ENCODE assay signal across 20 cellular contexts in the genomic region with DNA sequence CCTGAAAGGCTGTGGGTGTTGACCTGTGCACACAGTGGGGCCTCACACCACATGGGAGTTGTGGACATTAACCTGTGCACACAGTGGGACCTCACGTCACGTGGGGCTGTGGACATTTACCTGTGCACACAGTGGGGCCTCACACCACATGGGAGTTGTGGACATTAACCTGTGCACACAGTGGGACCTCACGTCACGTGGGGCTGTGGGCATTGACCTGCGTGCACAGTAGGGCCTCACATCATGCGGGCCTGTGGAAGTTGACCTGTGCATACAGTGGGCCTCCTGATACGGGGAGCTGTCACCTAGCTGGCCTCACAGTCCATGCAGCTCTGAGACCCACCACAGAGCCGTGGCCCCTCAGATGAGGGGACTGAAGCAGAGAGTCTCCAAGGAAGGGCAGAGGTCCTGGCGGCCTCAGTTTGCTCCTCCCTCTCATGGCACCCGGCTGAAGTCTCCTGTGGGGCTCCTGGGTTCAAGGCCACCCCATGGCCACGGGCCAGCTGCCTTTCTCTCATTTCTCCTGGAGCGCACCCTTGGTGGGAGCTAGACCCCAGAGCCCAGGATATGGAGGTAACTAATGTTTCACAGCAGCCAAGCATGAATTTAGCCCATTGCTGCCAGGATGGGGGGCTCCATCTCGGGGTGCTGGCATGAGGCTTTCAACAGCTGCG. TPM values are rescaled to one million over a fixed set of nuclear protein-coding genes. Genes with fewer than 3 reads are reported as not detected.
A peak's percentile ranks its signal among the peaks of the same experiment; 100 is the strongest.
DNase-seq lines count a peak whose midpoint lies in the region; ATAC-seq and TF ChIP-seq lines count a peak whose summit lies in the region.
"Had no signal": no experiment of that assay in that cellular context is flagged by ENCODE, and none has a peak within 500 bp of the region (broad histone marks: within the 10 kb centered on the region; RNA-seq: fewer than 3 reads in every experiment).

No MANE protein-coding gene starts in this region.

- CTCF ChIA-PET in T-cell (lab: Charles Lee), result no interaction called here

- H3K23ac ChIP-seq in trophoblast cell (ENCODE audit: low read length), result no peak overlapping the region

- H3K27me3 ChIP-seq in adrenal gland (no peaks in the 10 kb centered on the region), esophagus muscularis mucosa (peaks cover 0 to 21% (median 0%) of the 10 kb centered on the region in 4 donors), rectal smooth muscle tissue (ENCODE audit: control insufficient read depth, insufficient read depth, low read length) (no peaks in the 10 kb centered on the region), trophoblast cell (ENCODE audit: insufficient read depth, low read length) (no peaks in the 10 kb centered on the region)

- H3K27ac Mint-ChIP-seq in T-cell, result no peak overlapping the region
- H3K27ac Mint-ChIP-seq: CD14-positive monocyte had no signal

- H3K4me1 ChIP-seq in adrenal gland (replicated peaks in 1 of 2), result peaks cover 9% of the 10 kb centered on the region in 2 donors
- peaks cover 9 to 100% (median 99%) of the 10 kb centered on the region in 4 donors for H3K4me1 ChIP-seq in esophagus muscularis mucosa
- peaks cover 43% of the 10 kb centered on the region for H3K4me1 ChIP-seq in rectal smooth muscle tissue (ENCODE audit: control insufficient read depth, insufficient read depth, low read length)
- no peaks in the 10 kb centered on the region for H3K4me1 ChIP-seq in trophoblast cell (ENCODE audit: control insufficient read depth in 1 of 2, insufficient read depth in 2 of 2, low read length in 2 of 2)
- H3K4me1 ChIP-seq: HAP-1 had no signal

- no peak overlapping the region for H3K18ac ChIP-seq in trophoblast cell (ENCODE audit: low read length)

- H3K14ac ChIP-seq in trophoblast cell (ENCODE audit: low read length), result no peak overlapping the region

- peak in 1 of 7 donors; percentile 54 for DNase-seq in adrenal gland
- DNase-seq in esophagus muscularis mucosa (ENCODE audit: extremely low spot score), result no peak
- DNase-seq in cardiac septum (ENCODE audit: low spot score), result no peak
- no peak for DNase-seq in T-cell
- no peak for DNase-seq in trophoblast cell
- DNase-seq: KBM-7; NCI-H1105 treated with DMSO at 0.1 percent for 48 hours; NCI-H1694; NCI-H2081 treated with DMSO at 0.1 percent for 48 hours; NCI-H446 treated with DMSO at 0.1 percent for 48 hours; NK-92 treated with Interleukin-12 subunit alpha and Interleukin-12 subunit beta, amount 100 ng/mL, for 24 hours; SIG-M5 had no signal

- TF ChIP-seq CTCF in adrenal gland (IDR thresholded peaks at IDR 0.05) (no peak), esophagus muscularis mucosa (IDR thresholded peaks at IDR 0.05) (no peak)

- POLR2A ChIA-PET in T-cell (lab: Charles Lee), result no interaction called here

- no peak for TF ChIP-seq EP300 in esophagus muscularis mucosa (IDR thresholded peaks at IDR 0.05)

- H3K79me1 ChIP-seq in trophoblast cell (ENCODE audit: low read length), result no peaks in the 10 kb centered on the region

- no peak overlapping the region for H4K91ac ChIP-seq in trophoblast cell (ENCODE audit: low read depth, low read length)

- H3K9me3 Mint-ChIP-seq in T-cell, result no peaks in the 10 kb centered on the region

- H2AFZ ChIP-seq in trophoblast cell (ENCODE audit: insufficient read depth, low read length, poor library complexity), result no peak overlapping the region
- H2AFZ ChIP-seq: GM23248 had no signal

- TF ChIP-seq POLR2A in adrenal gland (IDR thresholded peaks at IDR 0.05) (no peak), esophagus muscularis mucosa (IDR thresholded peaks at IDR 0.05; ENCODE audit: low read depth) (no peak)

- H3K4ac ChIP-seq in trophoblast cell (ENCODE audit: low read depth, low read length), result no peak overlapping the region

- no peak overlapping the region for H3K4me3 Mint-ChIP-seq in T-cell
- H3K4me3 Mint-ChIP-seq: CD14-positive monocyte had no signal

- H4K12ac ChIP-seq in trophoblast cell (ENCODE audit: low read depth, low read length), result no peak overlapping the region

- H3K4me3 ChIP-seq in adrenal gland (no peak overlapping the region), esophagus muscularis mucosa (no peak overlapping the region), rectal smooth muscle tissue (ENCODE audit: low read length) (no peak overlapping the region), trophoblast cell (ENCODE audit: low read depth, low read length) (no peak overlapping the region)
- H3K4me3 ChIP-seq: GM23248, HAP-1 had no signal

- 51 to 75% (median 69%) methylated on average over 5 to 14 of the region's 14 CpGs for WGBS in adrenal gland, 4 donors
- WGBS in esophagus muscularis mucosa, result 67% methylated on average over 9 of the region's 14 CpGs
- no CpG with 5 or more reads among the region's 14 CpGs for WGBS in trophoblast cell (ENCODE audit: extremely low coverage, insufficient coverage, insufficient read length)

- no peaks in the 10 kb centered on the region for H3K4me1 Mint-ChIP-seq in T-cell
- H3K4me1 Mint-ChIP-seq: CD14-positive monocyte had no signal

- H2BK12ac ChIP-seq in trophoblast cell (ENCODE audit: low read length), result no peak overlapping the region

- H3K27me3 Mint-ChIP-seq in T-cell, result no peaks in the 10 kb centered on the region

- intact Hi-C loops in adrenal gland (cut with DNase I) (no loop called here), esophagus muscularis mucosa (cut with DNase I) (no loop called here), cardiac septum (cut with DNase I) (no loop called here)

- no peak overlapping the region for H3K9ac ChIP-seq in rectal smooth muscle tissue (ENCODE audit: low read length)
- no peak overlapping the region for H3K9ac ChIP-seq in trophoblast cell (ENCODE audit: low read length)
- H3K9ac ChIP-seq: GM23248 had no signal

- ATAC-seq in HG03565 (IDR thresholded peaks at IDR 0.05; ENCODE audit: unreplicated experiment) (no peak), T-cell (replicated peaks in 1 of 4) (no peak)

- no peak overlapping the region for H3K4me2 ChIP-seq in trophoblast cell (ENCODE audit: low read length)

- H3K36me3 Mint-ChIP-seq in T-cell, result no peaks in the 10 kb centered on the region
- H3K36me3 Mint-ChIP-seq: CD14-positive monocyte had no signal

- H2BK120ac ChIP-seq in trophoblast cell (ENCODE audit: insufficient read depth, low read length, poor library complexity), result no peak overlapping the region

- H3K36me3 ChIP-seq in adrenal gland (replicated peaks in 1 of 2) (no peaks in the 10 kb centered on the region), esophagus muscularis mucosa (peaks cover 0 to 7% (median 0%) of the 10 kb centered on the region in 4 donors), rectal smooth muscle tissue (ENCODE audit: control insufficient read depth, insufficient read depth, low read length) (no peaks in the 10 kb centered on the region), trophoblast cell (ENCODE audit: control insufficient read depth in 1 of 2, insufficient read depth in 2 of 2, low read length in 2 of 2) (no peaks in the 10 kb centered on the region)
- H3K36me3 ChIP-seq: HAP-1 had no signal

- peak overlapping the region in 4 of 5 donors; percentile 17 to 71 (median 48) for H3K27ac ChIP-seq in adrenal gland
- H3K27ac ChIP-seq in esophagus muscularis mucosa (replicated peaks in 1 of 4), result peak overlapping the region; percentile 92 to 98 (median 94)
- H3K27ac ChIP-seq in rectal smooth muscle tissue (ENCODE audit: low read depth, low read length), result peak overlapping the region; percentile 98
- H3K27ac ChIP-seq in trophoblast cell (ENCODE audit: low read depth, low read length), result no peak overlapping the region
- H3K27ac ChIP-seq: GM23248, RWPE1 had no signal

- no peaks in the 10 kb centered on the region for H3K79me2 ChIP-seq in trophoblast cell (ENCODE audit: control insufficient read depth, insufficient read depth, low read length, poor library complexity)

- no peak overlapping the region for H2BK5ac ChIP-seq in trophoblast cell (ENCODE audit: low read depth, low read length, poor library complexity)

- H4K8ac ChIP-seq in trophoblast cell (ENCODE audit: low read depth, low read length), result no peak overlapping the region

- no peak overlapping the region for H2AK5ac ChIP-seq in trophoblast cell (ENCODE audit: low read length)

- H3K9me3 ChIP-seq in adrenal gland (replicated peaks in 1 of 3), result no peaks in the 10 kb centered on the region
- no peaks in the 10 kb centered on the region for H3K9me3 ChIP-seq in esophagus muscularis mucosa
- peaks cover 4% of the 10 kb centered on the region for H3K9me3 ChIP-seq in trophoblast cell (ENCODE audit: insufficient read depth, low read depth, low read length)
- H3K9me3 ChIP-seq: HAP-1 had no signal

RNA-seq across cellular contexts. Expression of a gene that starts 21.0 kb away (rescaled TPM):
- 100 to 1,000 TPM in 1 of 8 donors, 10 to 100 TPM in 7; 25.1 to 121 (median 41.7) TPM for total RNA-seq in adrenal gland
- polyA plus RNA-seq in adrenal gland, result 10 to 100 TPM; 20.1 to 36.2 (median 21.7) TPM
- total RNA-seq in esophagus muscularis mucosa, result 100 to 1,000 TPM; 225 to 361 (median 259) TPM
- 4.7 TPM for total RNA-seq in cardiac septum
- total RNA-seq in T-cell, result 1 to 10 TPM; 3.4 to 8.2 (median 4.8) TPM
- 0.53 and 0.56 TPM in 2 replicates for polyA plus RNA-seq in trophoblast cell (2013)
- polyA plus RNA-seq: CD14-positive monocyte, GM23248 had no signal

RNA-seq across cellular contexts. Expression of a gene that starts 51.2 kb away (rescaled TPM):
- total RNA-seq in adrenal gland, result 1 to 10 TPM in 1 of 8 donors, under 1 TPM in 2, not detected in 5; 0.18 to 5.5 (median 0.29) TPM
- polyA plus RNA-seq in adrenal gland, result 1 to 10 TPM in 1 of 3 donors, under 1 TPM in 1, not detected in 1; 0.34 to 2.7 TPM
- 1 to 10 TPM in 2 of 4 donors, under 1 TPM in 2; 0.39 to 2.9 (median 1.00) TPM for total RNA-seq in esophagus muscularis mucosa
- total RNA-seq in cardiac septum, result not detected
- total RNA-seq in T-cell, result not detected
- polyA plus RNA-seq in trophoblast cell (2013), result not detected in 2 replicates
- total RNA-seq: GM23248, PC-3 had no signal
- polyA plus RNA-seq: AG04450, CD14-positive monocyte, GM23248 had no signal

RNA-seq across cellular contexts. Expression of a gene that starts 56.1 kb away (rescaled TPM):
- total RNA-seq in adrenal gland, result 1 to 10 TPM in 2 of 8 donors, under 1 TPM in 3, not detected in 3; 0.54 to 6.6 (median 0.78) TPM
- polyA plus RNA-seq in adrenal gland, result 1 to 10 TPM in 1 of 3 donors, under 1 TPM in 1, not detected in 1; 0.32 to 5.1 TPM
- 100 to 1,000 TPM in 2 of 4 donors, 10 to 100 TPM in 1, 1 to 10 TPM in 1; 7.5 to 304 (median 199) TPM for total RNA-seq in esophagus muscularis mucosa
- total RNA-seq in cardiac septum, result 5.5 TPM
- total RNA-seq in T-cell, result 1 to 10 TPM in 1 of 5 donors, under 1 TPM in 3, not detected in 1; 0.32 to 4.3 (median 0.52) TPM
- not detected in 2 replicates for polyA plus RNA-seq in trophoblast cell (2013)
- total RNA-seq: GM23248, PC-3 had no signal
- polyA plus RNA-seq: AG04450, CD14-positive monocyte, GM23248 had no signal
